In the genomic region with DNA sequence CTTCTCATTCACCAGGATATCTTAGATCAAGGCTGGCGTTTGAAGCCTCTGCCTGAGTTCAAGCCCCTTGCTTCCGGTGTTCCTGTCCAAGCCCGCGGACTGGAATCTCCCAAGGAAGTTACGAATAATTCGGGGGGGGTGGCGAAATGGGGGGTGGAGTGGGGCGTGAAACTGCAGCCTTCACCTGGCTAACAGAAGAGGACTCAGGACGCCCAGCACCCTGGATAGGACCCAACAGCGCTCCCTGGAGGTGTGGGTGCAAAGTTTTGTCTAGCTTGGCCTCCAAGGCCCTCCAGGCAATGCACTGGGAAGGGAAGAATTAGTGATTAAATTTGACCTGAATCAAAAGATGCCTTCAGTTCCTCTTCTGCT, we compare ENCODE assay signal across 8 cellular contexts. TPM values are rescaled to one million over a fixed set of nuclear protein-coding genes. Genes with fewer than 3 reads are reported as not detected.
DNase-seq lines count a peak whose midpoint lies in the region; ATAC-seq and TF ChIP-seq lines count a peak whose summit lies in the region.

No MANE protein-coding gene starts in this region.

- TF ChIP-seq CTCF in 22Rv1 (IDR thresholded peaks at IDR 0.05) = peak; percentile 63

- DNase-seq in LoVo (ENCODE audit: low spot score) = peak; percentile 46
- DNase-seq in SKM-1 treated with dmso at 0.1 percent for 144 hours (lab: John Stamatoyannopoulos, UW; ENCODE audit: unreplicated experiment) = peak; percentile 40
- peak; percentile 84 for DNase-seq in adipocyte (ENCODE audit: low read depth)
- DNase-seq in left ventricle myocardium superior = peak; percentile 83
- DNase-seq in pulmonary artery endothelial cell (ENCODE audit: low read depth, low spot score) = peak; percentile 57
- peak; percentile 85 to 89 for DNase-seq in aorta

- H3K4me3 ChIP-seq in adipocyte (ENCODE audit: low read length) = peak overlapping the region; percentile 82
- peak overlapping the region; percentile 92 to 95 for H3K4me3 ChIP-seq in aorta (ENCODE audit: low read length in 2 of 2)

- H3K27ac ChIP-seq in 22Rv1 (no peak overlapping the region), aorta (ENCODE audit: low read depth in 1 of 2, low read length in 2 of 2) (peak overlapping the region; percentile 77 to 92)

- WGBS in aorta, 2 donors = 1% methylated on average over 10 of the region's 10 CpGs

- H3K9ac ChIP-seq in adipocyte (ENCODE audit: low read length) = peak overlapping the region; percentile 88

- ATAC-seq in GM18517 (IDR thresholded peaks at IDR 0.05; ENCODE audit: unreplicated experiment) (peak; percentile 28), left ventricle myocardium superior (peak; percentile 42), aorta (ENCODE audit: low FRiP score) (no peak)

- H3K4me1 ChIP-seq in adipocyte (ENCODE audit: control insufficient read depth, insufficient read depth, low read length) (peaks cover 28% of the 10 kb centered on the region), aorta (ENCODE audit: control insufficient read depth in 1 of 2, insufficient read depth in 2 of 2, low read length in 2 of 2) (no peaks in the 10 kb centered on the region)

- H3K36me3 ChIP-seq in adipocyte (ENCODE audit: control insufficient read depth, insufficient read depth, low read length, severe bottlenecking) = no peaks in the 10 kb centered on the region
- no peaks in the 10 kb centered on the region for H3K36me3 ChIP-seq in aorta (ENCODE audit: control insufficient read depth in 1 of 2, insufficient read depth in 2 of 2, low read length in 1 of 2)

- no peaks in the 10 kb centered on the region for H3K9me3 ChIP-seq in adipocyte (ENCODE audit: control insufficient read depth, low read length)
- H3K9me3 ChIP-seq in aorta (ENCODE audit: control insufficient read depth, low read length) = no peaks in the 10 kb centered on the region

- H3K27me3 ChIP-seq in adipocyte (replicated peaks; ENCODE audit: control insufficient read depth, insufficient read depth, low read length) (no peaks in the 10 kb centered on the region), aorta (ENCODE audit: control insufficient read depth in 1 of 2, insufficient read depth in 2 of 2, low read length in 1 of 2) (no peaks in the 10 kb centered on the region)

- intact Hi-C loops in left ventricle myocardium superior (cut with micrococcal nuclease) = no loop called here
- intact Hi-C loops in aorta (cut with DNase I) = loop anchor here (2.0 to 10.0 kb wide), 15 partner anchors 101 to 885 kb away; no protein-coding TSS in a partner anchor

RNA-seq across cellular contexts. Expression of gene TRIB2, which starts 0.9 kb away (rescaled TPM):
- total RNA-seq in left ventricle myocardium superior (29.4 TPM), pulmonary artery endothelial cell (9.9 and 14.2 TPM in 2 replicates), aorta (10 to 100 TPM; 39.7 to 63.4 TPM)
- polyA plus RNA-seq in aorta = 10 to 100 TPM; 23.3 to 75.7 TPM
